ENCODE assay signal across 8 cellular contexts in genomic region chr14:73713804-73714655, GRCh38. TPM values are rescaled to one million over a fixed set of nuclear protein-coding genes. Genes with fewer than 3 reads are reported as not detected.
DNase-seq lines count a peak whose midpoint lies in the region; ATAC-seq, FAIRE-seq and TF ChIP-seq lines count a peak whose summit lies in the region.

TSS of gene PNMA1 (minus strand) at chr14:73714384. CDS start at chr14:73713639, 745 bp downstream.

- H3K4me2 ChIP-seq in A549 (peak within 1 kb of the TSS; percentile 87), smooth muscle cell (peak within 1 kb of the TSS; percentile 87)

- peak within 1 kb of the TSS; percentile 90 for H3K4me3 Mint-ChIP-seq in WTC11

- no peaks in the 10 kb centered on the region for H3K36me3 Mint-ChIP-seq in WTC11

- peak within 1 kb of the TSS; percentile 73 for H3K4me3 ChIP-seq in A549
- H3K4me3 ChIP-seq in bronchial epithelial cell (ENCODE audit: low read depth, low read length), result peak within 1 kb of the TSS; percentile 83
- H3K4me3 ChIP-seq in smooth muscle cell, result peak within 1 kb of the TSS; percentile 79

- H3K4me1 ChIP-seq in A549 (peaks cover 19% of the 10 kb centered on the region), smooth muscle cell (ENCODE audit: low read depth) (peaks cover 25% of the 10 kb centered on the region)

- peak within 1 kb of the TSS; percentile 86 for H3K9ac ChIP-seq in smooth muscle cell (ENCODE audit: low read depth)

- no peaks in the 10 kb centered on the region for H3K9me3 Mint-ChIP-seq in WTC11

- no peak for TF ChIP-seq EP300 in A549 (IDR thresholded peaks at IDR 0.05)

- ATAC-seq in A549, result peak; percentile 77 to 86
- peak; percentile 45 for ATAC-seq in GM18873 (IDR thresholded peaks at IDR 0.05; ENCODE audit: low FRiP score, unreplicated experiment)
- peak; percentile 67 for ATAC-seq in HG03135 (IDR thresholded peaks at IDR 0.05; ENCODE audit: unreplicated experiment)
- peak; percentile 68 for ATAC-seq in WTC11

- H3K27ac Mint-ChIP-seq in WTC11, result peak within 1 kb of the TSS; percentile 97

- peak; percentile 94 for TF ChIP-seq POLR2A in A549 (IDR thresholded peaks at IDR 0.05; ENCODE audit: low read length)

- H3F3A ChIP-seq in smooth muscle cell (ENCODE audit: low read depth), result peaks cover 10% of the 10 kb centered on the region

- CTCF ChIA-PET in A549 (lab: Yijun Ruan, JAX) (interaction anchor here (1.0 to 4.7 kb wide), 5 partner anchors 11 to 113 kb away, joined by 3 to 24 read pairs (median 4); no protein-coding TSS in a partner anchor), WTC11 (lab: Charles Lee) (interaction anchor here (0.6 to 2.9 kb wide), 4 partner anchors 15 to 175 kb away, joined by 3 to 12 read pairs (median 3); no protein-coding TSS in a partner anchor)

- POLR2A ChIA-PET in A549 (lab: Yijun Ruan, JAX) (interaction anchor here (0.6 to 1.6 kb wide), 10 partner anchors 10 to 500 kb away, joined by 3 to 29 read pairs (median 4); partner anchors contain the start of genes ACOT6, DNAL1 and PTGR2), WTC11 (lab: Charles Lee) (interaction anchor here (0.6 to 1.9 kb wide), 7 partner anchors 44 to 223 kb away, joined by 3 to 4 read pairs (median 3); partner anchors contain the start of genes ACOT2 and RIOX1)

- no peak; a peak in 2 of 5 replicates for TF ChIP-seq RAD21 in A549 (conservative IDR thresholded peaks at IDR 0.05 in 1 of 2, IDR thresholded peaks at IDR 0.05 in 1 of 2)

- WGBS in A549 (ENCODE audit: missing lambda C conversion rate), result under 1% methylated on average over 36 of the region's 113 CpGs
- WGBS in smooth muscle cell (ENCODE audit: low lambda C conversion rate), result 2% methylated on average over 50 of the region's 113 CpGs

- DNase-seq in A549 (ENCODE audit: low read depth in 1 of 2, low spot score in 1 of 2) (peak; percentile 82 to 95), NCI-H2196 treated with DMSO at 0.1 percent for 48 hours (lab: John Stamatoyannopoulos, UW; ENCODE audit: unreplicated experiment) (peak; percentile 82), WTC11 (ENCODE audit: low spot score) (peak; percentile 90), bronchial epithelial cell (ENCODE audit: low read depth) (peak; percentile 45), iPS-NIHi7 (ENCODE audit: extremely low spot score) (peak; percentile 96), smooth muscle cell (lab: John Stamatoyannopoulos, UW; ENCODE audit: unreplicated experiment) (peak; percentile 61)

- H2AFZ ChIP-seq in smooth muscle cell (ENCODE audit: low read depth), result no peak within 1 kb of the TSS

- H3K79me2 ChIP-seq in smooth muscle cell (ENCODE audit: low read depth), result peaks cover 30% of the 10 kb centered on the region

- no peaks in the 10 kb centered on the region for H3K27me3 ChIP-seq in bronchial epithelial cell (ENCODE audit: control insufficient read depth, insufficient read depth, low read length)
- no peaks in the 10 kb centered on the region for H3K27me3 ChIP-seq in smooth muscle cell (ENCODE audit: low read depth)

- H3K4me1 Mint-ChIP-seq in WTC11, result peaks cover 36% of the 10 kb centered on the region

- peaks cover 37% of the 10 kb centered on the region for H4K20me1 ChIP-seq in smooth muscle cell (ENCODE audit: low read depth)

- H3K27ac ChIP-seq in A549 (peak within 1 kb of the TSS; percentile 94 to 97), smooth muscle cell (ENCODE audit: low read depth) (peak within 1 kb of the TSS; percentile 94)

- H3K27me3 Mint-ChIP-seq in WTC11 (ENCODE audit: low read depth), result peaks cover 7% of the 10 kb centered on the region

- no peak for FAIRE-seq in A549 (lab: Jason Lieb, UNC)
- no peak for FAIRE-seq in bronchial epithelial cell (lab: Jason Lieb, UNC)

- H3K36me3 ChIP-seq in bronchial epithelial cell (ENCODE audit: control insufficient read depth, insufficient read depth, low read length) (peaks cover 13% of the 10 kb centered on the region), smooth muscle cell (ENCODE audit: low read depth) (no peaks in the 10 kb centered on the region)

- H3K9me3 ChIP-seq in A549 (no peaks in the 10 kb centered on the region), smooth muscle cell (replicated peaks; ENCODE audit: low read depth) (no peaks in the 10 kb centered on the region)

- no peak for TF ChIP-seq CTCF in A549 (IDR thresholded peaks at IDR 0.05)
- no peak for TF ChIP-seq CTCF in WTC11 (IDR thresholded peaks at IDR 0.05)
- no peak for TF ChIP-seq CTCF in bronchial epithelial cell (IDR thresholded peaks at IDR 0.05; ENCODE audit: insufficient read depth, low read length, severe bottlenecking)
- TF ChIP-seq CTCF in smooth muscle cell (IDR thresholded peaks at IDR 0.05; ENCODE audit: borderline replicate concordance, insufficient read depth, poor library complexity, severe bottlenecking), result no peak

TF ChIP-seq in A549, 52 proteins besides CTCF, POLR2A, EP300 and RAD21 (continues in another document):
- TF ChIP-seq HOXB13 (CRISPR knock-in tag; IDR thresholded peaks at IDR 0.05; ENCODE audit: low read depth) (no peak), PBX3 (IDR thresholded peaks at IDR 0.05) (0 out of 2 replicates have a peak, but pooled peaks have one; percentile 54), CHD4 (IDR thresholded peaks at IDR 0.05; ENCODE audit: borderline replicate concordance) (no peak), CEBPB (IDR thresholded peaks at IDR 0.05) (no peak)
- TF ChIP-seq, protein P1, sequence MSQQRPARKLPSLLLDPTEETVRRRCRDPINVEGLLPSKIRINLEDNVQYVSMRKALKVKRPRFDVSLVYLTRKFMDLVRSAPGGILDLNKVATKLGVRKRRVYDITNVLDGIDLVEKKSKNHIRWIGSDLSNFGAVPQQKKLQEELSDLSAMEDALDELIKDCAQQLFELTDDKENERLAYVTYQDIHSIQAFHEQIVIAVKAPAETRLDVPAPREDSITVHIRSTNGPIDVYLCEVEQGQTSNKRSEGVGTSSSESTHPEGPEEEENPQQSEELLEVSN (IDR thresholded peaks at IDR 0.05; ENCODE audit: borderline replicate concordance, low read depth), result peak; percentile 67
- TF ChIP-seq, protein P2, sequence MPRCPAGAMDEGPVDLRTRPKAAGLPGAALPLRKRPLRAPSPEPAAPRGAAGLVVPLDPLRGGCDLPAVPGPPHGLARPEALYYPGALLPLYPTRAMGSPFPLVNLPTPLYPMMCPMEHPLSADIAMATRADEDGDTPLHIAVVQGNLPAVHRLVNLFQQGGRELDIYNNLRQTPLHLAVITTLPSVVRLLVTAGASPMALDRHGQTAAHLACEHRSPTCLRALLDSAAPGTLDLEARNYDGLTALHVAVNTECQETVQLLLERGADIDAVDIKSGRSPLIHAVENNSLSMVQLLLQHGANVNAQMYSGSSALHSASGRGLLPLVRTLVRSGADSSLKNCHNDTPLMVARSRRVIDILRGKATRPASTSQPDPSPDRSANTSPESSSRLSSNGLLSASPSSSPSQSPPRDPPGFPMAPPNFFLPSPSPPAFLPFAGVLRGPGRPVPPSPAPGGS (IDR thresholded peaks at IDR 0.05), result peak; percentile 82; the same call in 2 of the 3 replicates

TF ChIP-seq in WTC11, 78 proteins besides CTCF, POLR2A, EP300 and RAD21 (continues in another document):
- TF ChIP-seq CBFB (CRISPR knock-in tag; IDR thresholded peaks at IDR 0.05; ENCODE audit: low read depth) (peak; percentile 91), JUN (CRISPR knock-in tag; IDR thresholded peaks at IDR 0.05) (peak; percentile 63; the same call in 1 of the 2 replicates), ZNF416 (CRISPR knock-in tag; IDR thresholded peaks at IDR 0.05) (peak; percentile 65; the same call in 1 of the 2 replicates), KAT7 (CRISPR knock-in tag; IDR thresholded peaks at IDR 0.05; ENCODE audit: borderline replicate concordance) (peak; percentile 86; the same call in 1 of the 2 replicates), OVOL2 (CRISPR knock-in tag; IDR thresholded peaks at IDR 0.05; ENCODE audit: borderline replicate concordance) (no peak), NR3C1 (CRISPR knock-in tag; conservative IDR thresholded peaks at IDR 0.05; ENCODE audit: low read depth) (no peak), E2F4 (CRISPR knock-in tag; IDR thresholded peaks at IDR 0.05; ENCODE audit: borderline replicate concordance, low read depth) (no peak), ZNF317 (CRISPR knock-in tag; IDR thresholded peaks at IDR 0.05; ENCODE audit: borderline replicate concordance, low read depth) (no peak), IRF2 (CRISPR knock-in tag; IDR thresholded peaks at IDR 0.05; ENCODE audit: borderline replicate concordance, low read depth) (no peak), ZNF138 (CRISPR knock-in tag; conservative IDR thresholded peaks at IDR 0.05) (no peak)
- TF ChIP-seq, protein P3, sequence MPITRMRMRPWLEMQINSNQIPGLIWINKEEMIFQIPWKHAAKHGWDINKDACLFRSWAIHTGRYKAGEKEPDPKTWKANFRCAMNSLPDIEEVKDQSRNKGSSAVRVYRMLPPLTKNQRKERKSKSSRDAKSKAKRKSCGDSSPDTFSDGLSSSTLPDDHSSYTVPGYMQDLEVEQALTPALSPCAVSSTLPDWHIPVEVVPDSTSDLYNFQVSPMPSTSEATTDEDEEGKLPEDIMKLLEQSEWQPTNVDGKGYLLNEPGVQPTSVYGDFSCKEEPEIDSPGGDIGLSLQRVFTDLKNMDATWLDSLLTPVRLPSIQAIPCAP (CRISPR knock-in tag; IDR thresholded peaks at IDR 0.05), result no peak

RNA-seq across cellular contexts. Expression of gene PNMA1, which starts in this region (rescaled TPM):
- 20.8 and 21.2 TPM in 2 replicates for polyA plus RNA-seq in A549 (2011; rRNA removed)
- polyA plus RNA-seq in A549 (2012; cell fraction: cytosol; rRNA removed), result 25.0 and 27.8 TPM in 2 replicates
- 28.3 and 29.6 TPM in 2 replicates for polyA plus RNA-seq in A549 (2012; cell fraction: nucleus; rRNA removed)
- 43.4 to 49.8 TPM (median 47.3 TPM) in 3 replicates for polyA plus RNA-seq in A549 (2017; fragmentation: RNase III; extraction: RNeasy Plus Mini Kit Qiagen cat#74134 plus additional on column Dnase treatment)
- 6.2 and 10.5 TPM in 2 replicates for polyA minus RNA-seq in A549 (2011; rRNA and poly(A)+ RNA removed)
- total RNA-seq in WTC11 (2021), result 46.0 to 50.2 TPM (median 49.6 TPM) in 3 replicates
- 10.5 and 13.1 TPM in 2 replicates for total RNA-seq in bronchial epithelial cell
- total RNA-seq in smooth muscle cell, result 16.5 and 22.4 TPM in 2 replicates
- 43.5 and 52.7 TPM in 2 replicates for polyA plus RNA-seq in smooth muscle cell

Comparison
In these comparisons a context has a peak if more than half of its experiments do, and no peak if none do; other contexts are left out.
1. Peak in every context shown above with its lines: DNase-seq, ATAC-seq, H3K4me3 ChIP-seq and H3K27ac ChIP-seq.
2. DNase-seq: peak in every context shown above with its lines; median percentile 96 in iPS-NIHi7; 90 in WTC11; 88 in A549; 82 in NCI-H2196 treated with DMSO at 0.1 percent for 48 hours; 61 in smooth muscle cell; 45 in bronchial epithelial cell.